In genomic region chr1:25617626-25618432, GRCh38 we compare ENCODE assay signal across 8 cellular contexts. TPM values are rescaled to one million over a fixed set of nuclear protein-coding genes. Genes with fewer than 3 reads are reported as not detected.
DNase-seq lines count a peak whose midpoint lies in the region; ATAC-seq and TF ChIP-seq lines count a peak whose summit lies in the region.

No MANE protein-coding gene starts in this region.

- H3K4me3 ChIP-seq in LNCaP clone FGC (ENCODE audit: low read depth, low read length) (peak overlapping the region; percentile 21; the same call in 1 of the 2 replicates), breast epithelium (peak overlapping the region; percentile 81 to 87 (median 86)), lung (peak overlapping the region; percentile 51)

- TF ChIP-seq CTCF in LNCaP clone FGC (IDR thresholded peaks at IDR 0.05; ENCODE audit: control insufficient read depth, extremely low read depth, insufficient read depth) (no peak), breast epithelium (IDR thresholded peaks at IDR 0.05) (no peak), lung (IDR thresholded peaks at IDR 0.05; ENCODE audit: control extremely low read depth, extremely low read depth) (no peak)

- DNase-seq in AG20443 (ENCODE audit: low spot score) = peak; percentile 33
- DNase-seq in LNCaP clone FGC (ENCODE audit: low read depth) = no peak
- DNase-seq in breast epithelium (ENCODE audit: low spot score in 2 of 2) = no peak
- DNase-seq in lung (ENCODE audit: low spot score) = no peak
- peak; percentile 54 for DNase-seq in ureter (ENCODE audit: low spot score)
- DNase-seq in AG08395 (ENCODE audit: low spot score) = no peak

- H3K36me3 ChIP-seq in breast epithelium (no peaks in the 10 kb centered on the region), lung (ENCODE audit: control insufficient read depth in 2 of 2, insufficient read depth in 2 of 2, low read length in 2 of 2) (no peaks in the 10 kb centered on the region)

- ATAC-seq in lung (ENCODE audit: insufficient read depth, low FRiP score) (no peak), HG02642 (IDR thresholded peaks at IDR 0.05; ENCODE audit: poor library complexity, unreplicated experiment) (no peak), HG03457 (IDR thresholded peaks at IDR 0.05; ENCODE audit: unreplicated experiment) (no peak)

- no peaks in the 10 kb centered on the region for H3K4me1 ChIP-seq in breast epithelium
- peaks cover under 1 to 11% of the 10 kb centered on the region in 2 donors for H3K4me1 ChIP-seq in lung (ENCODE audit: control insufficient read depth in 2 of 2, insufficient read depth in 2 of 2, low read length in 2 of 2)

- H3K9me3 ChIP-seq in breast epithelium (no peaks in the 10 kb centered on the region), lung (ENCODE audit: control insufficient read depth in 2 of 2, insufficient read depth in 1 of 2, low read length in 1 of 2) (no peaks in the 10 kb centered on the region)

- no peaks in the 10 kb centered on the region for H3K27me3 ChIP-seq in breast epithelium
- H3K27me3 ChIP-seq in lung (ENCODE audit: control insufficient read depth, insufficient read depth) = no peaks in the 10 kb centered on the region

- TF ChIP-seq POLR2A in breast epithelium (IDR thresholded peaks at IDR 0.05) = no peak

- intact Hi-C loops in breast epithelium (cut with DNase I; ENCODE audit: low total_unique reads) = loop anchor here (10.0 kb wide), 1 partner anchor 187 kb away; the partner anchor contains the start of gene SELENON

- H3K27ac ChIP-seq in breast epithelium (peak overlapping the region in 1 of 2 donors; percentile 74), lung (ENCODE audit: low read depth in 1 of 2, low read length in 1 of 2) (peak overlapping the region; percentile 63 to 81)

- 6 to 11% methylated on average over 40 to 66 of the region's 66 CpGs for WGBS in lung, 2 donors

RNA-seq across cellular contexts. Expression of gene MAN1C1, which starts 1.2 kb away (rescaled TPM):
- 10 to 100 TPM in 1 of 3 donors, 1 to 10 TPM in 2; 6.7 to 13.8 (median 6.9) TPM for total RNA-seq in breast epithelium
- 10 to 100 TPM; 14.5 to 14.7 TPM for total RNA-seq in lung
- 10 to 100 TPM in 1 of 2 donors, 1 to 10 TPM in 1; 4.6 to 11.6 TPM for polyA plus RNA-seq in lung
- 8.7 TPM for total RNA-seq in ureter

Comparison
In these comparisons a context has a peak if more than half of its experiments do, and no peak if none do; other contexts are left out.
1. DNase-seq: peak in AG20443 (single experiment) and ureter (single experiment); none in LNCaP clone FGC (single experiment), breast epithelium (0 of 2), lung (single experiment) and AG08395 (single experiment).
2. H3K4me3 ChIP-seq: peak in every context shown above with its lines; median percentile 86 in breast epithelium; 51 in lung; 21 in LNCaP clone FGC.